In the genomic region with DNA sequence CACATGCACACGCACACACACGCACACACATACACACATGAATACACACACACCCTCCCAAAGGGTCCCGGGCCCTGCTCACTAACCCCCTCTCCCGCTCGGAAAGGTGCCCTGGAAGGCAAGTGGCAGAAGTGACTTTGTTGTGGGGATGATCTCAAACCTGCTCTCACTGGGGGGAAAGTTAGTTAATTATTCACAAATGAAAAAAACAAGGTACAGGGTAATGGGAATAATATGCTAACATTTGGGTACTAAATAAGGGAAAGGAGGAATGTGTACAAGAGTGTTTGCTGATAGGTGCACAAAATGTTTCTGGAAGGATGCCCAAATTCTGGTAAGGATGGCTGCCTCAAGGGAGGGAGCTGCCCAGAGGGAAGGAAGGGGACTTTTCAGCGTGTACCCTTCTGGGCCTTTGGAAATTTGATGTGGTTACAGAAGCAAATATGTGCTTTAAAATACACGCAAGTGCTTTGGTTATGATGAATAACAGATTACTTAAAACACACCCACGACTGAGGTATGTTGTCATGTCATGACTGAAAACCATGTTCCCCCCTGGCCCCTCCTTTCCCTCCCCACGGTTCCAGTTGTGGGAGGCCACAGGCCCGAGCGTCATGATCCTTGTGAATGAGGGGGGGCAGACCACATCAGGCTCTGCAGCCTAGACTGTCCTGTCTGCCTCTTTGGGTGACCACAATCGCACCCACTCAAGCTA, we compare ENCODE assay signal across 8 cellular contexts. TPM values are rescaled to one million over a fixed set of nuclear protein-coding genes. Genes with fewer than 3 reads are reported as not detected.
DNase-seq lines count a peak whose midpoint lies in the region; ATAC-seq and TF ChIP-seq lines count a peak whose summit lies in the region.

No MANE protein-coding gene starts in this region.

- peak; percentile 67 for DNase-seq in activated CD4-positive, alpha-beta T cell treated with anti-CD3 and anti-CD28 coated beads, Interleukin-2, amount 10 ng/mL, durations not matched to agents 24 days and 14 days
- DNase-seq in activated CD4-positive, alpha-beta T cell treated with anti-CD3 and anti-CD28 coated beads, Interleukin-2, amount 10 ng/mL, durations not matched to agents 7 days and 5 days, result no peak
- peak; percentile 44 for DNase-seq in activated CD8-positive, alpha-beta memory T cell treated with anti-CD3 and anti-CD28 coated beads, Interleukin-2, amount 50 U/mL, for 24 hours (ENCODE audit: extremely low read depth)
- peak; percentile 85 for DNase-seq in kidney epithelial cell (ENCODE audit: low read depth)
- no peak for DNase-seq in NCI-H774 (lab: John Stamatoyannopoulos, UW)

- peak; percentile 48 for TF ChIP-seq CTCF in kidney epithelial cell (IDR thresholded peaks at IDR 0.05; ENCODE audit: insufficient read depth, low read length, poor library complexity, severe bottlenecking)

- POLR2A ChIA-PET in activated CD4-positive, alpha-beta T cell treated with anti-CD3 and anti-CD28 coated beads, Interleukin-2, amount 10 ng/mL, durations not matched to agents 7 days and 5 days (lab: Charles Lee), result no interaction called here

- no peaks in the 10 kb centered on the region for H3K27me3 ChIP-seq in kidney epithelial cell (ENCODE audit: control insufficient read depth, insufficient read depth, low read length)

- H3K27me3 Mint-ChIP-seq in activated CD4-positive, alpha-beta T cell treated with anti-CD3 and anti-CD28 coated beads, Interleukin-2, amount 10 ng/mL, durations not matched to agents 24 days and 14 days, result peaks cover 6% of the 10 kb centered on the region
- H3K27me3 Mint-ChIP-seq in activated CD4-positive, alpha-beta T cell treated with anti-CD3 and anti-CD28 coated beads, Interleukin-2, amount 10 ng/mL, durations not matched to agents 7 days and 5 days, result peaks cover 3% of the 10 kb centered on the region
- H3K27me3 Mint-ChIP-seq in stimulated activated memory B cell treated with anti-CD40 and anti-IgM and Interleukin-4, amounts not matched to agents 10 μg/mL and 1 μg/mL and 100 μg/mL, for 72 hours, result peaks cover 9% of the 10 kb centered on the region

- CTCF ChIA-PET in activated CD4-positive, alpha-beta T cell treated with anti-CD3 and anti-CD28 coated beads, Interleukin-2, amount 10 ng/mL, durations not matched to agents 7 days and 5 days (lab: Charles Lee), result interaction anchor here (1.5 to 2.8 kb wide), 3 partner anchors 11 to 74 kb away, joined by 4 to 10 read pairs (median 5); no protein-coding TSS in a partner anchor

- no peaks in the 10 kb centered on the region for H3K9me3 Mint-ChIP-seq in activated CD4-positive, alpha-beta T cell treated with anti-CD3 and anti-CD28 coated beads, Interleukin-2, amount 10 ng/mL, durations not matched to agents 24 days and 14 days
- H3K9me3 Mint-ChIP-seq in activated CD4-positive, alpha-beta T cell treated with anti-CD3 and anti-CD28 coated beads, Interleukin-2, amount 10 ng/mL, durations not matched to agents 7 days and 5 days, result no peaks in the 10 kb centered on the region
- H3K9me3 Mint-ChIP-seq in stimulated activated memory B cell treated with anti-CD40 and anti-IgM and Interleukin-4, amounts not matched to agents 10 μg/mL and 1 μg/mL and 100 μg/mL, for 72 hours, result no peaks in the 10 kb centered on the region

- peaks cover 16% of the 10 kb centered on the region for H3K4me1 Mint-ChIP-seq in activated CD4-positive, alpha-beta T cell treated with anti-CD3 and anti-CD28 coated beads, Interleukin-2, amount 10 ng/mL, durations not matched to agents 24 days and 14 days
- H3K4me1 Mint-ChIP-seq in activated CD4-positive, alpha-beta T cell treated with anti-CD3 and anti-CD28 coated beads, Interleukin-2, amount 10 ng/mL, durations not matched to agents 7 days and 5 days, result peaks cover 1% of the 10 kb centered on the region
- peaks cover 29% of the 10 kb centered on the region for H3K4me1 Mint-ChIP-seq in stimulated activated memory B cell treated with anti-CD40 and anti-IgM and Interleukin-4, amounts not matched to agents 10 μg/mL and 1 μg/mL and 100 μg/mL, for 72 hours

- H3K27ac Mint-ChIP-seq in activated CD4-positive, alpha-beta T cell treated with anti-CD3 and anti-CD28 coated beads, Interleukin-2, amount 10 ng/mL, durations not matched to agents 24 days and 14 days, result peak overlapping the region; percentile 81
- H3K27ac Mint-ChIP-seq in activated CD4-positive, alpha-beta T cell treated with anti-CD3 and anti-CD28 coated beads, Interleukin-2, amount 10 ng/mL, durations not matched to agents 7 days and 5 days, result no peak overlapping the region
- H3K27ac Mint-ChIP-seq in stimulated activated memory B cell treated with anti-CD40 and anti-IgM and Interleukin-4, amounts not matched to agents 10 μg/mL and 1 μg/mL and 100 μg/mL, for 72 hours, result peak overlapping the region; percentile 79

- no peaks in the 10 kb centered on the region for H3K36me3 ChIP-seq in kidney epithelial cell (ENCODE audit: control insufficient read depth, insufficient read depth, low read length)

- no peaks in the 10 kb centered on the region for H3K36me3 Mint-ChIP-seq in activated CD4-positive, alpha-beta T cell treated with anti-CD3 and anti-CD28 coated beads, Interleukin-2, amount 10 ng/mL, durations not matched to agents 24 days and 14 days (ENCODE audit: low read depth)
- H3K36me3 Mint-ChIP-seq in activated CD4-positive, alpha-beta T cell treated with anti-CD3 and anti-CD28 coated beads, Interleukin-2, amount 10 ng/mL, durations not matched to agents 7 days and 5 days (ENCODE audit: low read depth), result no peaks in the 10 kb centered on the region
- no peaks in the 10 kb centered on the region for H3K36me3 Mint-ChIP-seq in stimulated activated memory B cell treated with anti-CD40 and anti-IgM and Interleukin-4, amounts not matched to agents 10 μg/mL and 1 μg/mL and 100 μg/mL, for 72 hours

- H3K4me3 ChIP-seq in kidney epithelial cell (ENCODE audit: low read depth, low read length), result no peak overlapping the region

- no peak overlapping the region for H3K4me3 Mint-ChIP-seq in activated CD4-positive, alpha-beta T cell treated with anti-CD3 and anti-CD28 coated beads, Interleukin-2, amount 10 ng/mL, durations not matched to agents 24 days and 14 days
- no peak overlapping the region for H3K4me3 Mint-ChIP-seq in activated CD4-positive, alpha-beta T cell treated with anti-CD3 and anti-CD28 coated beads, Interleukin-2, amount 10 ng/mL, durations not matched to agents 7 days and 5 days
- no peak overlapping the region for H3K4me3 Mint-ChIP-seq in stimulated activated memory B cell treated with anti-CD40 and anti-IgM and Interleukin-4, amounts not matched to agents 10 μg/mL and 1 μg/mL and 100 μg/mL, for 72 hours

- intact Hi-C loops in activated CD4-positive, alpha-beta T cell treated with anti-CD3 and anti-CD28 coated beads, Interleukin-2, amount 10 ng/mL, durations not matched to agents 24 days and 14 days (cut with micrococcal nuclease), result loop anchor here (1.0 to 5.0 kb wide), 2 partner anchors 35 to 100 kb away; no protein-coding TSS in a partner anchor

- peak; percentile 67 for ATAC-seq in stimulated activated memory B cell treated with anti-CD40 and anti-IgM and Interleukin-4, amounts not matched to agents 10 μg/mL and 1 μg/mL and 100 μg/mL, for 72 hours
- ATAC-seq in GM18870 (IDR thresholded peaks at IDR 0.05; ENCODE audit: unreplicated experiment) (no peak), GM18858 (IDR thresholded peaks at IDR 0.05; ENCODE audit: unreplicated experiment) (no peak)

RNA-seq across cellular contexts. Expression of gene PLEKHG6, which starts 43.3 kb away (rescaled TPM):
- total RNA-seq in activated CD4-positive, alpha-beta T cell treated with anti-CD3 and anti-CD28 coated beads, Interleukin-2, amount 10 ng/mL, durations not matched to agents 24 days and 14 days, result not detected in 2 replicates
- not detected for total RNA-seq in activated CD4-positive, alpha-beta T cell treated with anti-CD3 and anti-CD28 coated beads, Interleukin-2, amount 10 ng/mL, durations not matched to agents 7 days and 5 days
- 2.3 and 3.3 TPM in 2 replicates for total RNA-seq in kidney epithelial cell

Comparison
In these comparisons a context has a peak if more than half of its experiments do, and no peak if none do; other contexts are left out.
1. DNase-seq: peak in activated CD4-positive, alpha-beta T cell treated with anti-CD3 and anti-CD28 coated beads, Interleukin-2, amount 10 ng/mL, durations not matched to agents 24 days and 14 days (single experiment), activated CD8-positive, alpha-beta memory T cell treated with anti-CD3 and anti-CD28 coated beads, Interleukin-2, amount 50 U/mL, for 24 hours (single experiment) and kidney epithelial cell (single experiment); none in activated CD4-positive, alpha-beta T cell treated with anti-CD3 and anti-CD28 coated beads, Interleukin-2, amount 10 ng/mL, durations not matched to agents 7 days and 5 days (single experiment) and NCI-H774 (single experiment).